ENCODE assay signal across 18 cellular contexts in the genomic region with DNA sequence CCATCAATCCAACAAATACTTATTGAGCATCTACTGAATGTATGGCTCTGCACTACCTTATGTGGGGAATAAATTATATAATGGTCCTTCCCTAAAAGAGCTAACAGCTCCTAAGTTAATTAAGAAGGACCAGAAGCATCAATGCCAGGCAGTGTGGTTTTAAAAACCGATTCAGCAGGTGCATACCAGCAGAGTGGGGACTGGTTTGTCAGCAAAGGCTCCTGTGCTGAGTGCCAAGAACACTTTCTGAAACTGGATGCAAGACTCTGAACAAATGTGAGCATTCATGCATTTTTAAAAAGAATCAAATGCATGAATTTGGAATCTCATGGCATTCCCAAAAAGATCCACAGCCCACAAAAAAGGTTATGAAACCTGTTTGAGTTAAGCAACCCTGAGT.
"Had no signal": no experiment of that assay in that cellular context is flagged by ENCODE, and none has a peak within 500 bp of the region (broad histone marks: within the 10 kb centered on the region; RNA-seq: fewer than 3 reads in every experiment).

No MANE protein-coding gene starts in this region.

- H3K9ac ChIP-seq: SK-N-SH had no signal

- H3K27ac ChIP-seq: RWPE1 had no signal

- ATAC-seq: HepG2 had no signal

- H3K27me3 ChIP-seq: MG63 had no signal

- DNase-seq: IMR-90, MG63, NCI-H1092 treated with DMSO at 0.1 percent for 48 hours, NCI-H1436, NCI-H187, NCI-H2029, NCI-H2081 treated with DMSO at 0.1 percent for 48 hours, NCI-H2171, NCI-H226, NCI-H446, NCI-H510A, NCI-H524 treated with DMSO at 0.1 percent for 48 hours, NCI-H69, NCI-H774, SHP77, SK-N-SH had no signal

- H3K4me2 ChIP-seq: SK-N-SH had no signal

- H3K4me3 ChIP-seq: MG63 had no signal

- H3K9me2 ChIP-seq: SK-N-SH had no signal

- H3K9me3 ChIP-seq: MG63, SK-N-SH had no signal
